ENCODE assay signal across 8 cellular contexts in the genomic region with DNA sequence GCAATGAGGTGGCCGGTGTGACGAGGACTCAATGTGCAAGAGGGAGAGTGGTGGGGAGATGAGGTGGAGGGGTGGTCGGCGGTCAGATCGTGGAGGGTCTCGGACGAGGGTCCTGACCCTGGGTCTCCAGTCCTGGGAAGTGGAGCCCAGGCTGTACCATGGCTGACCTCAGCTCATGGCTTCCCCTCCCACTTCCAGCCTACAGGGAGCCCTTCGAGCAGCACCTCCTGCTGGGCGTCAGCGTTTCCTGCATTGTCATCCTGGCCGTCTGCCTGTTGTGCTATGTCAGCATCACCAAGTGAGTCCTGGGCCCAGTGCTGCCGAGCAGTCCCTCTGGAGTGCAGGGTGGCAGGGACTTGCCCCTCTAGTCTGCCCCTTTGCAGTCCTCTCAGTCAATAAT. TPM values are rescaled to one million over a fixed set of nuclear protein-coding genes. Genes with fewer than 3 reads are reported as not detected.
DNase-seq lines count a peak whose midpoint lies in the region; ATAC-seq and TF ChIP-seq lines count a peak whose summit lies in the region.

No MANE protein-coding gene starts in this region.

- no peak overlapping the region for H3K4me3 Mint-ChIP-seq in activated naive CD4-positive, alpha-beta T cell treated with anti-CD3 and anti-CD28 coated beads, Interleukin-2, amount 50 U/mL, for 24 hours
- H3K4me3 Mint-ChIP-seq in type B pancreatic cell, result no peak overlapping the region

- H3K27ac Mint-ChIP-seq in activated naive CD4-positive, alpha-beta T cell treated with anti-CD3 and anti-CD28 coated beads, Interleukin-2, amount 50 U/mL, for 24 hours, result peak overlapping the region; percentile 87
- H3K27ac Mint-ChIP-seq in type B pancreatic cell, result no peak overlapping the region

- H3K9me3 Mint-ChIP-seq in activated naive CD4-positive, alpha-beta T cell treated with anti-CD3 and anti-CD28 coated beads, Interleukin-2, amount 50 U/mL, for 24 hours, result no peaks in the 10 kb centered on the region
- no peaks in the 10 kb centered on the region for H3K9me3 Mint-ChIP-seq in type B pancreatic cell

- peaks cover 22% of the 10 kb centered on the region for H3K4me1 Mint-ChIP-seq in activated naive CD4-positive, alpha-beta T cell treated with anti-CD3 and anti-CD28 coated beads, Interleukin-2, amount 50 U/mL, for 24 hours
- no peaks in the 10 kb centered on the region for H3K4me1 Mint-ChIP-seq in type B pancreatic cell (ENCODE audit: unreplicated experiment)

- peak; percentile 59 for TF ChIP-seq CTCF in NB4 (IDR thresholded peaks at IDR 0.05; ENCODE audit: low read depth, low read length)
- peak; percentile 21 for TF ChIP-seq CTCF in type B pancreatic cell (conservative IDR thresholded peaks at IDR 0.05)

- peaks cover 28% of the 10 kb centered on the region for H3K36me3 Mint-ChIP-seq in activated naive CD4-positive, alpha-beta T cell treated with anti-CD3 and anti-CD28 coated beads, Interleukin-2, amount 50 U/mL, for 24 hours
- H3K36me3 Mint-ChIP-seq in type B pancreatic cell, result peaks cover 9% of the 10 kb centered on the region

- TF ChIP-seq POLR2A in NB4 (IDR thresholded peaks at IDR 0.05; ENCODE audit: extremely low read depth, insufficient read length), result no peak

- no peak for ATAC-seq in GM21381 (IDR thresholded peaks at IDR 0.05; ENCODE audit: unreplicated experiment)

- H3K4me3 ChIP-seq in NB4 (ENCODE audit: low read depth, low read length), result no peak overlapping the region

- H3K27me3 Mint-ChIP-seq in activated naive CD4-positive, alpha-beta T cell treated with anti-CD3 and anti-CD28 coated beads, Interleukin-2, amount 50 U/mL, for 24 hours, result no peaks in the 10 kb centered on the region
- no peaks in the 10 kb centered on the region for H3K27me3 Mint-ChIP-seq in type B pancreatic cell

- peak; percentile 59 for DNase-seq in Daoy (ENCODE audit: low read depth)
- peak; percentile 58 for DNase-seq in NB4 (ENCODE audit: low read depth)
- DNase-seq in islet precursor cell, result peak; percentile 69
- no peak for DNase-seq in type B pancreatic cell (ENCODE audit: extremely low spot score, unreplicated experiment)
- DNase-seq in SHP77 treated with DMSO at 0.1 percent for 48 hours (lab: John Stamatoyannopoulos, UW), result no peak
- no peak for DNase-seq in germinal center (ENCODE audit: low spot score)

RNA-seq across cellular contexts. Expression of a gene that starts 41.8 kb away (rescaled TPM):
- total RNA-seq in Daoy (2014; rRNA removed; shearing (Covaris generic)), result 6.2 and 8.6 TPM in 2 replicates
- total RNA-seq in type B pancreatic cell (ENCODE audit: low replicate concordance), result 12.3 and 22.1 TPM in 2 replicates

RNA-seq across cellular contexts. Expression of a gene that starts 46.4 kb away (rescaled TPM):
- total RNA-seq in Daoy (2014; rRNA removed; shearing (Covaris generic)), result 0.03 TPM in 1 of 2 replicates, not detected in the other
- total RNA-seq in type B pancreatic cell (ENCODE audit: low replicate concordance), result 0.29 TPM in 1 of 2 replicates, not detected in the other

Comparison
In these comparisons a context has a peak if more than half of its experiments do, and no peak if none do; other contexts are left out.
1. DNase-seq: peak in Daoy (single experiment), NB4 (single experiment) and islet precursor cell (single experiment); none in type B pancreatic cell (single experiment), SHP77 treated with DMSO at 0.1 percent for 48 hours (single experiment) and germinal center (single experiment).